ENCODE assay signal across 7 cellular contexts in genomic region chr14:30395065-30395464, GRCh38.
"Had no signal": no experiment of that assay in that cellular context is flagged by ENCODE, and none has a peak within 500 bp of the region (broad histone marks: within the 10 kb centered on the region; RNA-seq: fewer than 3 reads in every experiment).

No MANE protein-coding gene starts in this region.

- H3K9ac ChIP-seq: KMS-11 had no signal

- H3K27ac ChIP-seq: HL-60, KMS-11 had no signal

- FAIRE-seq: HTR-8/SVneo, K562 had no signal

- ATAC-seq: K562 had no signal

- H3K4me3 ChIP-seq: K562 had no signal

- H3K4me2 ChIP-seq: KMS-11 had no signal

- DNase-seq: IMR-90, KBM-7, KG1 had no signal
